ENCODE assay signal across 13 cellular contexts in genomic region chr5:92678576-92679105, GRCh38.
A peak's percentile ranks its signal among the peaks of the same experiment; 100 is the strongest.
DNase-seq lines count a peak whose midpoint lies in the region; ATAC-seq and TF ChIP-seq lines count a peak whose summit lies in the region.
"Had no signal": no experiment of that assay in that cellular context is flagged by ENCODE, and none has a peak within 500 bp of the region (broad histone marks: within the 10 kb centered on the region; RNA-seq: fewer than 3 reads in every experiment).

No MANE protein-coding gene starts in this region.

- no peaks in the 10 kb centered on the region for H3K4me1 ChIP-seq in liver (ENCODE audit: control insufficient read depth in 4 of 4, insufficient read depth in 4 of 4, low read length in 3 of 4)
- no peaks in the 10 kb centered on the region for H3K4me1 ChIP-seq in CD4-positive, alpha-beta memory T cell (ENCODE audit: insufficient read depth, low read length)

- H3K9me3 Mint-ChIP-seq in CD4-positive, alpha-beta memory T cell: peaks cover 0 to 8% (median 2%) of the 10 kb centered on the region in 8 donors

- no peaks in the 10 kb centered on the region for H3K9me3 ChIP-seq in liver (ENCODE audit: control insufficient read depth in 4 of 4, low read length in 3 of 4)
- no peaks in the 10 kb centered on the region for H3K9me3 ChIP-seq in CD4-positive, alpha-beta memory T cell (ENCODE audit: control insufficient read depth in 1 of 2, low read length in 2 of 2)

- DNase-seq in AG09309 (ENCODE audit: low read depth) (no peak), HT-29 (ENCODE audit: low spot score) (peak; percentile 49), brain microvascular endothelial cell (no peak), NCI-H1092 treated with DMSO at 0.1 percent for 48 hours (lab: John Stamatoyannopoulos, UW) (no peak)
- no peak for DNase-seq in CD4-positive, alpha-beta memory T cell
- DNase-seq: activated CD4-positive, alpha-beta T cell treated with anti-CD3 and anti-CD28 coated beads for 4 hours; activated naive CD4-positive, alpha-beta T cell treated with Interleukin-2 at 50 U/mL for 16 hours; effector memory CD4-positive, alpha-beta T cell; kidney glomerular epithelial cell; right cardiac atrium had no signal

- no peak overlapping the region for H3K4me3 Mint-ChIP-seq in CD4-positive, alpha-beta memory T cell

- POLR2A ChIA-PET in CD4-positive, alpha-beta memory T cell (lab: Charles Lee; ENCODE audit: partially characterized antibody): no interaction called here

- no peaks in the 10 kb centered on the region for H3K4me1 Mint-ChIP-seq in CD4-positive, alpha-beta memory T cell

- H3K4me3 ChIP-seq in AG09309 (ENCODE audit: control insufficient read depth, low read depth, low read length): no peak overlapping the region
- no peak overlapping the region for H3K4me3 ChIP-seq in brain microvascular endothelial cell (ENCODE audit: low read depth, low read length)
- no peak overlapping the region for H3K4me3 ChIP-seq in liver (ENCODE audit: low read depth in 1 of 3, low read length in 3 of 3)
- no peak overlapping the region for H3K4me3 ChIP-seq in CD4-positive, alpha-beta memory T cell (ENCODE audit: low read length in 2 of 2)

- intact Hi-C loops in CD4-positive, alpha-beta memory T cell (cut with micrococcal nuclease): no loop called here

- no peak overlapping the region for H3K27ac ChIP-seq in brain microvascular endothelial cell
- no peak overlapping the region for H3K27ac ChIP-seq in liver (ENCODE audit: low read depth in 1 of 2, low read length in 2 of 2)
- H3K27ac ChIP-seq in CD4-positive, alpha-beta memory T cell (ENCODE audit: low read depth, low read length): no peak overlapping the region

- no peaks in the 10 kb centered on the region for H3K27me3 Mint-ChIP-seq in CD4-positive, alpha-beta memory T cell

- peak; percentile 71 to 80 for TF ChIP-seq RAD21 in liver (IDR thresholded peaks at IDR 0.05)

- 57% methylated on average over 3 of the region's 3 CpGs for WGBS in liver

- ATAC-seq in HG03108 (IDR thresholded peaks at IDR 0.05; ENCODE audit: unreplicated experiment): no peak
- no peak for ATAC-seq in GM21447 (IDR thresholded peaks at IDR 0.05; ENCODE audit: unreplicated experiment)
- ATAC-seq: right cardiac atrium had no signal

- no peaks in the 10 kb centered on the region for H3K36me3 Mint-ChIP-seq in CD4-positive, alpha-beta memory T cell

- TF ChIP-seq CTCF in AG09309 (IDR thresholded peaks at IDR 0.05; ENCODE audit: control insufficient read depth, insufficient read depth, low read depth, low read length, missing control alignments): peak; percentile 30
- TF ChIP-seq CTCF in brain microvascular endothelial cell (IDR thresholded peaks at IDR 0.05; ENCODE audit: low read depth, low read length, missing control alignments): peak; percentile 63
- peak; percentile 34 for TF ChIP-seq CTCF in liver (IDR thresholded peaks at IDR 0.05; ENCODE audit: low read depth, low read length, missing input control)

- no peak overlapping the region for H3K27ac Mint-ChIP-seq in CD4-positive, alpha-beta memory T cell

- H3K9ac ChIP-seq in liver (ENCODE audit: low read depth in 1 of 2, low read length in 2 of 2): no peak overlapping the region

- CTCF ChIA-PET in CD4-positive, alpha-beta memory T cell (lab: Charles Lee; ENCODE audit: partially characterized antibody): no interaction called here

- in situ Hi-C loops in brain microvascular endothelial cell (cut with HindIII; ENCODE audit: low pct_ligation_motif_present, low sequenced_read_pairs): no loop called here

- no peaks in the 10 kb centered on the region for H3K27me3 ChIP-seq in brain microvascular endothelial cell (replicated peaks)
- no peaks in the 10 kb centered on the region for H3K27me3 ChIP-seq in liver (ENCODE audit: control insufficient read depth in 4 of 4, insufficient read depth in 4 of 4, low read length in 3 of 4)
- H3K27me3 ChIP-seq in CD4-positive, alpha-beta memory T cell (ENCODE audit: insufficient read depth, low read length): no peaks in the 10 kb centered on the region

- H3K36me3 ChIP-seq in brain microvascular endothelial cell (replicated peaks) (no peaks in the 10 kb centered on the region), liver (ENCODE audit: control insufficient read depth in 4 of 4, insufficient read depth in 3 of 4, low read depth in 1 of 4, low read length in 3 of 4) (no peaks in the 10 kb centered on the region)
- no peaks in the 10 kb centered on the region for H3K36me3 ChIP-seq in CD4-positive, alpha-beta memory T cell (ENCODE audit: insufficient read depth, low read length)

TF ChIP-seq in liver, 16 proteins besides CTCF, POLR2A, EP300 and RAD21:
- TF ChIP-seq MAX (IDR thresholded peaks at IDR 0.05) (no peak), TAF1 (conservative IDR thresholded peaks at IDR 0.05) (no peak), YY1 (IDR thresholded peaks at IDR 0.05) (no peak), JUND (IDR thresholded peaks at IDR 0.05) (no peak), HNF4A (conservative IDR thresholded peaks at IDR 0.05) (no peak), FOXA2 (IDR thresholded peaks at IDR 0.05) (no peak), RXRA (IDR thresholded peaks at IDR 0.05) (no peak), SP1 (IDR thresholded peaks at IDR 0.05) (no peak), HNF4G (IDR thresholded peaks at IDR 0.05) (no peak), EGR1 (IDR thresholded peaks at IDR 0.05; ENCODE audit: low read depth in 2 of 2) (no peak), FOXA1 (IDR thresholded peaks at IDR 0.05) (no peak), GABPA (IDR thresholded peaks at IDR 0.05 in 1 of 2, conservative IDR thresholded peaks at IDR 0.05 in 1 of 2) (no peak), NR2F2 (IDR thresholded peaks at IDR 0.05) (no peak)
- TF ChIP-seq, protein P1, sequence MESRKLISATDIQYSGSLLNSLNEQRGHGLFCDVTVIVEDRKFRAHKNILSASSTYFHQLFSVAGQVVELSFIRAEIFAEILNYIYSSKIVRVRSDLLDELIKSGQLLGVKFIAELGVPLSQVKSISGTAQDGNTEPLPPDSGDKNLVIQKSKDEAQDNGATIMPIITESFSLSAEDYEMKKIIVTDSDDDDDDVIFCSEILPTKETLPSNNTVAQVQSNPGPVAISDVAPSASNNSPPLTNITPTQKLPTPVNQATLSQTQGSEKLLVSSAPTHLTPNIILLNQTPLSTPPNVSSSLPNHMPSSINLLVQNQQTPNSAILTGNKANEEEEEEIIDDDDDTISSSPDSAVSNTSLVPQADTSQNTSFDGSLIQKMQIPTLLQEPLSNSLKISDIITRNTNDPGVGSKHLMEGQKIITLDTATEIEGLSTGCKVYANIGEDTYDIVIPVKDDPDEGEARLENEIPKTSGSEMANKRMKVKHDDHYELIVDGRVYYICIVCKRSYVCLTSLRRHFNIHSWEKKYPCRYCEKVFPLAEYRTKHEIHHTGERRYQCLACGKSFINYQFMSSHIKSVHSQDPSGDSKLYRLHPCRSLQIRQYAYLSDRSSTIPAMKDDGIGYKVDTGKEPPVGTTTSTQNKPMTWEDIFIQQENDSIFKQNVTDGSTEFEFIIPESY (IDR thresholded peaks at IDR 0.05): no peak
- TF ChIP-seq, protein P2, sequence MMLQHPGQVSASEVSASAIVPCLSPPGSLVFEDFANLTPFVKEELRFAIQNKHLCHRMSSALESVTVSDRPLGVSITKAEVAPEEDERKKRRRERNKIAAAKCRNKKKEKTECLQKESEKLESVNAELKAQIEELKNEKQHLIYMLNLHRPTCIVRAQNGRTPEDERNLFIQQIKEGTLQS (IDR thresholded peaks at IDR 0.05): no peak
- TF ChIP-seq, protein P3, sequence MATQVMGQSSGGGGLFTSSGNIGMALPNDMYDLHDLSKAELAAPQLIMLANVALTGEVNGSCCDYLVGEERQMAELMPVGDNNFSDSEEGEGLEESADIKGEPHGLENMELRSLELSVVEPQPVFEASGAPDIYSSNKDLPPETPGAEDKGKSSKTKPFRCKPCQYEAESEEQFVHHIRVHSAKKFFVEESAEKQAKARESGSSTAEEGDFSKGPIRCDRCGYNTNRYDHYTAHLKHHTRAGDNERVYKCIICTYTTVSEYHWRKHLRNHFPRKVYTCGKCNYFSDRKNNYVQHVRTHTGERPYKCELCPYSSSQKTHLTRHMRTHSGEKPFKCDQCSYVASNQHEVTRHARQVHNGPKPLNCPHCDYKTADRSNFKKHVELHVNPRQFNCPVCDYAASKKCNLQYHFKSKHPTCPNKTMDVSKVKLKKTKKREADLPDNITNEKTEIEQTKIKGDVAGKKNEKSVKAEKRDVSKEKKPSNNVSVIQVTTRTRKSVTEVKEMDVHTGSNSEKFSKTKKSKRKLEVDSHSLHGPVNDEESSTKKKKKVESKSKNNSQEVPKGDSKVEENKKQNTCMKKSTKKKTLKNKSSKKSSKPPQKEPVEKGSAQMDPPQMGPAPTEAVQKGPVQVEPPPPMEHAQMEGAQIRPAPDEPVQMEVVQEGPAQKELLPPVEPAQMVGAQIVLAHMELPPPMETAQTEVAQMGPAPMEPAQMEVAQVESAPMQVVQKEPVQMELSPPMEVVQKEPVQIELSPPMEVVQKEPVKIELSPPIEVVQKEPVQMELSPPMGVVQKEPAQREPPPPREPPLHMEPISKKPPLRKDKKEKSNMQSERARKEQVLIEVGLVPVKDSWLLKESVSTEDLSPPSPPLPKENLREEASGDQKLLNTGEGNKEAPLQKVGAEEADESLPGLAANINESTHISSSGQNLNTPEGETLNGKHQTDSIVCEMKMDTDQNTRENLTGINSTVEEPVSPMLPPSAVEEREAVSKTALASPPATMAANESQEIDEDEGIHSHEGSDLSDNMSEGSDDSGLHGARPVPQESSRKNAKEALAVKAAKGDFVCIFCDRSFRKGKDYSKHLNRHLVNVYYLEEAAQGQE (IDR thresholded peaks at IDR 0.05): no peak
